ENCODE assay signal across 8 cellular contexts in genomic region chr13:19587635-19588300, GRCh38. TPM values are rescaled to one million over a fixed set of nuclear protein-coding genes. Genes with fewer than 3 reads are reported as not detected.
DNase-seq lines count a peak whose midpoint lies in the region; ATAC-seq and TF ChIP-seq lines count a peak whose summit lies in the region.

No MANE protein-coding gene starts in this region.

- peak overlapping the region in 7 of 10 experiments; percentile 42 to 69 (median 58); a peak in 11 of 20 replicates for H3K4me3 ChIP-seq in BLaER1 treated with 17β-estradiol and CSF1 and Interleukin-3, amounts not matched to agents 10 nM and 100 nM
- H3K4me3 ChIP-seq in cardiac muscle cell, result no peak overlapping the region

- H3K27me3 Mint-ChIP-seq in activated CD4-positive, alpha-beta memory T cell treated with anti-CD3 and anti-CD28 coated beads, Interleukin-2, amount 10 ng/mL, durations not matched to agents 7 days and 5 days, result peaks cover 8% of the 10 kb centered on the region
- no peaks in the 10 kb centered on the region for H3K27me3 Mint-ChIP-seq in stimulated activated naive CD8-positive, alpha-beta T cell treated with anti-CD3 and anti-CD28 coated beads, Interleukin-15, amount 100 ng/mL, for 72 hours
- H3K27me3 Mint-ChIP-seq in glutamatergic neuron (ENCODE audit: unreplicated experiment), result peaks cover 6% of the 10 kb centered on the region

- peaks cover 3% of the 10 kb centered on the region for H3K36me3 Mint-ChIP-seq in activated CD4-positive, alpha-beta memory T cell treated with anti-CD3 and anti-CD28 coated beads, Interleukin-2, amount 10 ng/mL, durations not matched to agents 7 days and 5 days (ENCODE audit: low read depth)
- H3K36me3 Mint-ChIP-seq in glutamatergic neuron (ENCODE audit: unreplicated experiment), result no peaks in the 10 kb centered on the region

- no peaks in the 10 kb centered on the region for H3K27me3 ChIP-seq in BLaER1 treated with 17β-estradiol and CSF1 and Interleukin-3, amounts not matched to agents 10 nM and 100 nM
- H3K27me3 ChIP-seq in cardiac muscle cell, result no peaks in the 10 kb centered on the region

- no peaks in the 10 kb centered on the region for H4K20me1 ChIP-seq in BLaER1 treated with 17β-estradiol and CSF1 and Interleukin-3, amounts not matched to agents 10 nM and 100 nM

- peak overlapping the region; percentile 83 for H3K27ac Mint-ChIP-seq in activated CD4-positive, alpha-beta memory T cell treated with anti-CD3 and anti-CD28 coated beads, Interleukin-2, amount 10 ng/mL, durations not matched to agents 7 days and 5 days
- peak overlapping the region; percentile 75 to 93 for H3K27ac Mint-ChIP-seq in stimulated activated naive CD8-positive, alpha-beta T cell treated with anti-CD3 and anti-CD28 coated beads, Interleukin-15, amount 100 ng/mL, for 72 hours
- H3K27ac Mint-ChIP-seq in glutamatergic neuron (ENCODE audit: unreplicated experiment), result no peak overlapping the region

- peaks cover 13 to 30% (median 24%) of the 10 kb centered on the region in 10 experiments for H3K4me1 ChIP-seq in BLaER1 treated with 17β-estradiol and CSF1 and Interleukin-3, amounts not matched to agents 10 nM and 100 nM
- H3K4me1 ChIP-seq in cardiac muscle cell (ENCODE audit: low read depth), result no peaks in the 10 kb centered on the region

- peak overlapping the region; percentile 56 to 88 (median 76) for H3K4me2 ChIP-seq in BLaER1 treated with 17β-estradiol and CSF1 and Interleukin-3, amounts not matched to agents 10 nM and 100 nM

- TF ChIP-seq CTCF in GM13976 (IDR thresholded peaks at IDR 0.05; ENCODE audit: borderline replicate concordance, control extremely low read depth, extremely low read depth, insufficient read depth, missing control alignments) (peak; percentile 53), cardiac muscle cell (IDR thresholded peaks at IDR 0.05; ENCODE audit: low read depth, low read length) (peak; percentile 51), glutamatergic neuron (IDR thresholded peaks at IDR 0.05; ENCODE audit: partially characterized antibody, unreplicated experiment) (no peak)

- in situ Hi-C loops in GM13976 (cut with MboI; ENCODE audit: low sequenced_read_pairs, unreplicated experiment), result loop anchor here (25.0 kb wide), 2 partner anchors 350 to 925 kb away; no protein-coding TSS in a partner anchor

- H3K9me3 Mint-ChIP-seq in activated CD4-positive, alpha-beta memory T cell treated with anti-CD3 and anti-CD28 coated beads, Interleukin-2, amount 10 ng/mL, durations not matched to agents 7 days and 5 days, result no peaks in the 10 kb centered on the region
- H3K9me3 Mint-ChIP-seq in stimulated activated naive CD8-positive, alpha-beta T cell treated with anti-CD3 and anti-CD28 coated beads, Interleukin-15, amount 100 ng/mL, for 72 hours, result peaks cover 10% of the 10 kb centered on the region in 2 donors
- peaks cover 3% of the 10 kb centered on the region for H3K9me3 Mint-ChIP-seq in glutamatergic neuron (ENCODE audit: unreplicated experiment)

- peak overlapping the region in 8 of 11 experiments; percentile 55 to 77 (median 67); a peak in 14 of 22 replicates for H3K27ac ChIP-seq in BLaER1 treated with 17β-estradiol and CSF1 and Interleukin-3, amounts not matched to agents 10 nM and 100 nM
- H3K27ac ChIP-seq in cardiac muscle cell, result no peak overlapping the region

- H3K9me3 ChIP-seq in BLaER1 treated with 17β-estradiol and CSF1 and Interleukin-3, amounts not matched to agents 10 nM and 100 nM (replicated peaks in 1 of 11), result peaks cover 0 to 22% (median 10%) of the 10 kb centered on the region in 11 experiments; a peak in 16 of 22 replicates
- H3K9me3 ChIP-seq in cardiac muscle cell (ENCODE audit: low read depth), result no peaks in the 10 kb centered on the region

- POLR2A ChIA-PET in activated CD4-positive, alpha-beta memory T cell treated with anti-CD3 and anti-CD28 coated beads, Interleukin-2, amount 10 ng/mL, durations not matched to agents 7 days and 5 days (lab: Charles Lee), result interaction anchor here (1.1 kb wide), 1 partner anchor 45 kb away, joined by 3 read pairs; no protein-coding TSS in a partner anchor

- CTCF ChIA-PET in activated CD4-positive, alpha-beta memory T cell treated with anti-CD3 and anti-CD28 coated beads, Interleukin-2, amount 10 ng/mL, durations not matched to agents 7 days and 5 days (lab: Charles Lee), result interaction anchor here (0.7 to 1.6 kb wide), 6 partner anchors 11 to 434 kb away, joined by 3 to 6 read pairs (median 3); no protein-coding TSS in a partner anchor

- DNase-seq in GM13976 (ENCODE audit: low spot score) (peak; percentile 48), MV-4-11 (lab: John Stamatoyannopoulos, UW) (peak; percentile 67), cardiac muscle cell (ENCODE audit: low read depth in 1 of 2, low spot score in 1 of 2) (peak in 1 of 2 donors; percentile 60), glutamatergic neuron (no peak)
- peak; percentile 39 for DNase-seq in activated CD4-positive, alpha-beta memory T cell treated with anti-CD3 and anti-CD28 coated beads, Interleukin-2, amount 10 ng/mL, durations not matched to agents 7 days and 5 days
- DNase-seq in stimulated activated naive CD8-positive, alpha-beta T cell treated with anti-CD3 and anti-CD28 coated beads, Interleukin-15, amount 100 ng/mL, for 72 hours, result peak; percentile 46 to 55

- H3K36me3 ChIP-seq in BLaER1 treated with 17β-estradiol and CSF1 and Interleukin-3, amounts not matched to agents 10 nM and 100 nM, result no peaks in the 10 kb centered on the region
- H3K36me3 ChIP-seq in cardiac muscle cell, result no peaks in the 10 kb centered on the region

- peaks cover 23% of the 10 kb centered on the region for H3K4me1 Mint-ChIP-seq in activated CD4-positive, alpha-beta memory T cell treated with anti-CD3 and anti-CD28 coated beads, Interleukin-2, amount 10 ng/mL, durations not matched to agents 7 days and 5 days
- H3K4me1 Mint-ChIP-seq in stimulated activated naive CD8-positive, alpha-beta T cell treated with anti-CD3 and anti-CD28 coated beads, Interleukin-15, amount 100 ng/mL, for 72 hours, result peaks cover 24% of the 10 kb centered on the region
- H3K4me1 Mint-ChIP-seq in glutamatergic neuron (ENCODE audit: low read depth, unreplicated experiment), result no peaks in the 10 kb centered on the region

- peak; percentile 72 for ATAC-seq in HG02678 (IDR thresholded peaks at IDR 0.05; ENCODE audit: unreplicated experiment)
- peak; percentile 72 for ATAC-seq in stimulated activated naive CD8-positive, alpha-beta T cell treated with anti-CD3 and anti-CD28 coated beads, Interleukin-15, amount 100 ng/mL, for 72 hours

- peak overlapping the region; percentile 65 for H3K4me3 Mint-ChIP-seq in activated CD4-positive, alpha-beta memory T cell treated with anti-CD3 and anti-CD28 coated beads, Interleukin-2, amount 10 ng/mL, durations not matched to agents 7 days and 5 days
- H3K4me3 Mint-ChIP-seq in stimulated activated naive CD8-positive, alpha-beta T cell treated with anti-CD3 and anti-CD28 coated beads, Interleukin-15, amount 100 ng/mL, for 72 hours, result peak overlapping the region; percentile 85 to 86
- no peak overlapping the region for H3K4me3 Mint-ChIP-seq in glutamatergic neuron (ENCODE audit: unreplicated experiment)

- peak overlapping the region in 2 of 11 experiments; percentile 4 to 43; a peak in 3 of 22 replicates for H3K9ac ChIP-seq in BLaER1 treated with 17β-estradiol and CSF1 and Interleukin-3, amounts not matched to agents 10 nM and 100 nM

RNA-seq across cellular contexts. Expression of gene TPTE2, which starts 26.4 kb away (rescaled TPM):
- under 1 TPM; 0.18 to 0.30 TPM for total RNA-seq in activated CD4-positive, alpha-beta memory T cell treated with anti-CD3 and anti-CD28 coated beads, Interleukin-2, amount 10 ng/mL, durations not matched to agents 7 days and 5 days
- total RNA-seq in cardiac muscle cell, result 0.24 TPM in 1 of 2 replicates, not detected in the other
- polyA plus RNA-seq in cardiac muscle cell, result 0.17 TPM in 1 of 2 replicates, not detected in the other
- not detected for total RNA-seq in glutamatergic neuron (ENCODE audit: unreplicated experiment)

RNA-seq across cellular contexts. Expression of gene MPHOSPH8, which starts 45.7 kb away (rescaled TPM):
- 10 to 100 TPM; 44.4 to 47.2 TPM for total RNA-seq in activated CD4-positive, alpha-beta memory T cell treated with anti-CD3 and anti-CD28 coated beads, Interleukin-2, amount 10 ng/mL, durations not matched to agents 7 days and 5 days
- 11.9 and 16.5 TPM in 2 replicates for total RNA-seq in cardiac muscle cell
- 13.7 and 15.1 TPM in 2 replicates for polyA plus RNA-seq in cardiac muscle cell
- total RNA-seq in glutamatergic neuron (ENCODE audit: unreplicated experiment), result 31.8 TPM
